In genomic region chr22:20207277-20208025, GRCh38 we compare ENCODE assay signal across 1 cellular context.
A peak's percentile ranks its signal among the peaks of the same experiment; 100 is the strongest.
TF ChIP-seq lines count a peak whose summit lies in the region.

No MANE protein-coding gene starts in this region.

TF ChIP-seq in K562, 482 proteins besides CTCF, POLR2A, EP300 and RAD21 (continued from another document):
- TF ChIP-seq, protein P1, sequence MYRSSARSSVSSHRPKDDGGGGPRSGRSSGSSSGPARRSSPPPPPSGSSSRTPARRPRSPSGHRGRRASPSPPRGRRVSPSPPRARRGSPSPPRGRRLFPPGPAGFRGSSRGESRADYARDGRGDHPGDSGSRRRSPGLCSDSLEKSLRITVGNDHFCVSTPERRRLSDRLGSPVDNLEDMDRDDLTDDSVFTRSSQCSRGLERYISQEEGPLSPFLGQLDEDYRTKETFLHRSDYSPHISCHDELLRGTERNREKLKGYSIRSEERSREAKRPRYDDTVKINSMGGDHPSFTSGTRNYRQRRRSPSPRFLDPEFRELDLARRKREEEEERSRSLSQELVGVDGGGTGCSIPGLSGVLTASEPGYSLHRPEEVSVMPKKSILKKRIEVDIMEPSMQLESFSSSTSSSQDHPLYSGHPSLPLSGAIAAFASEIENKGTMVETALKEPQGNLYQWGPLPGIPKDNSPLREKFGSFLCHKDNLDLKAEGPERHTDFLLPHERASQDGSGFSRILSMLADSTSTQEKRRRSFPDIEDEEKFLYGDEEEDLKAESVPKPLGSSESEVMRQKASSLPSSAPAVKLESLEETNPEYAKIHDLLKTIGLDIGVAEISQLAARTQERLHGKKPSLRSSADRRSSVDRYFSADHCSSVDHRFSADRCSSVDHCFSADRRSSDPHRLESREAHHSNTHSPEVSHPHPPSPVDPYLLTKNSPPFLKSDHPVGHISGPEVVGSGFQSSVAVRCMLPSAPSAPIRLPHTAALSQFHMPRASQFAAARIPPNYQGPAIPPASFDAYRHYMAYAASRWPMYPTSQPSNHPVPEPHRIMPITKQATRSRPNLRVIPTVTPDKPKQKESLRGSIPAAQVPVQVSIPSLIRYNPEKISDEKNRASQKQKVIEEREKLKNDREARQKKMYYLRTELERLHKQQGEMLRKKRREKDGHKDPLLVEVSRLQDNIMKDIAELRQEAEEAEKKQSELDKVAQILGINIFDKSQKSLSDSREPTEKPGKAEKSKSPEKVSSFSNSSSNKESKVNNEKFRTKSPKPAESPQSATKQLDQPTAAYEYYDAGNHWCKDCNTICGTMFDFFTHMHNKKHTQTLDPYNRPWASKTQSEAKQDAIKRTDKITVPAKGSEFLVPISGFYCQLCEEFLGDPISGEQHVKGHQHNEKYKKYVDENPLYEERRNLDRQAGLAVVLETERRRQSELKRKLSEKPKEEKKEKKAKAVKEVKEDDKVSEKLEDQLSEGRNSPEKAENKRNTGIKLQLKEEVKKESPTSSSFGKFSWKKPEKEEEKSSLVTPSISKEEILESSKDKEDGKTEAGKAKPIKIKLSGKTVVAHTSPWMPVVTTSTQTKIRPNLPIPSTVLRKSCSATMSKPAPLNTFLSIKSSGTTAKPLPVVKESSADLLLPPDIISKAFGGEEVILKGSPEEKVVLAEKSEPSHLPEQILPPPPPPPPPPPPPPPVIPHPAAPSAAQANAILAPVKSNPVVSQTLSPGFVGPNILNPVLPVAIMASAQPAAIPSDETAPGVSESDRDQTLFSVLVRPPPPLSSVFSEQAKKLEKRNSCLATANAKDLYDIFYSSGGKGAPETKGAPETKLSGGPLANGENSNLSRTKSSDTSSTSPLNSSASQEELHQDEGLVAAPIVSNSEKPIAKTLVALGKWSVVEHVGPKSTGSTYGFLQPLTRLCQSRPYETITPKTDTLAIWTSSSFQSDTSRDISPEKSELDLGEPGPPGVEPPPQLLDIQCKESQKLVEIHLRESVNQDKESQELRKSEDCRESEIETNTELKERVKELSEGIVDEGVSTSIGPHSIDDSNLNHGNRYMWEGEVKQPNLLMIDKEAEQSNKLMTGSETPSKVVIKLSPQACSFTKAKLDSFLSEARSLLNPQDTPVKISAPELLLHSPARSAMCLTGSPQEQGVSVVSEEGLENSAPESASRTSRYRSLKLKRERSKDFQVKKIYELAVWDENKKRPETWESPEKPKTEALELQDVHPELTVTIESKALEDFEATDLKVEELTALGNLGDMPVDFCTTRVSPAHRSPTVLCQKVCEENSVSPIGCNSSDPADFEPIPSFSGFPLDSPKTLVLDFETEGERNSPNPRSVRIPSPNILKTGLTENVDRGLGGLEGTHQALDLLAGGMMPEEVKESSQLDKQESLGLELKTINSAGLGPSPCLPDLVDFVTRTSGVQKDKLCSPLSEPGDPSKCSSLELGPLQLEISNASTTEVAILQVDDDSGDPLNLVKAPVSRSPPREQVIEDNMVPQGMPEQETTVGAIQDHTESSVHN (IDR thresholded peaks at IDR 0.05; ENCODE audit: borderline replicate concordance in 1 of 2, low read depth in 1 of 2), result no peak
- TF ChIP-seq ILF3 (IDR thresholded peaks at IDR 0.05; ENCODE audit: borderline replicate concordance), result no peak
- peak; percentile 16; the same call in 1 of the 2 replicates for TF ChIP-seq ERF (CRISPR knock-in tag; IDR thresholded peaks at IDR 0.05)
- TF ChIP-seq NEUROD1 (IDR thresholded peaks at IDR 0.05; ENCODE audit: borderline replicate concordance, low read depth, low read length, partially characterized antibody), result no peak
- no peak for TF ChIP-seq SUPT5H (IDR thresholded peaks at IDR 0.05)
- 0 out of 2 replicates have a peak, but pooled peaks have one; percentile 72 for TF ChIP-seq ZNF165 (CRISPR knock-in tag; IDR thresholded peaks at IDR 0.05; ENCODE audit: borderline replicate concordance)
- no peak for TF ChIP-seq DACH1 (IDR thresholded peaks at IDR 0.05; ENCODE audit: partially characterized antibody)
- no peak for TF ChIP-seq CREB1 (IDR thresholded peaks at IDR 0.05)
- no peak for TF ChIP-seq CREB1 (CRISPR knock-in tag; IDR thresholded peaks at IDR 0.05)
- TF ChIP-seq CBX2 (IDR thresholded peaks at IDR 0.05; ENCODE audit: insufficient read depth, low read length, poor library complexity, severe bottlenecking), result no peak
- TF ChIP-seq ATF4 (CRISPR knock-in tag; IDR thresholded peaks at IDR 0.05), result no peak
- TF ChIP-seq ZNF143 (CRISPR knock-in tag; IDR thresholded peaks at IDR 0.05), result no peak
- no peak for TF ChIP-seq KDM4B (IDR thresholded peaks at IDR 0.05; ENCODE audit: borderline replicate concordance in 2 of 2, low read depth in 1 of 2)
- TF ChIP-seq ARID1B (IDR thresholded peaks at IDR 0.05), result no peak
- TF ChIP-seq ZNF146 (CRISPR knock-in tag; IDR thresholded peaks at IDR 0.05; ENCODE audit: unreplicated experiment), result no peak
- TF ChIP-seq, protein P2, sequence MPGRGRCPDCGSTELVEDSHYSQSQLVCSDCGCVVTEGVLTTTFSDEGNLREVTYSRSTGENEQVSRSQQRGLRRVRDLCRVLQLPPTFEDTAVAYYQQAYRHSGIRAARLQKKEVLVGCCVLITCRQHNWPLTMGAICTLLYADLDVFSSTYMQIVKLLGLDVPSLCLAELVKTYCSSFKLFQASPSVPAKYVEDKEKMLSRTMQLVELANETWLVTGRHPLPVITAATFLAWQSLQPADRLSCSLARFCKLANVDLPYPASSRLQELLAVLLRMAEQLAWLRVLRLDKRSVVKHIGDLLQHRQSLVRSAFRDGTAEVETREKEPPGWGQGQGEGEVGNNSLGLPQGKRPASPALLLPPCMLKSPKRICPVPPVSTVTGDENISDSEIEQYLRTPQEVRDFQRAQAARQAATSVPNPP (IDR thresholded peaks at IDR 0.05; ENCODE audit: borderline replicate concordance, insufficient read depth, insufficient read length), result no peak
- no peak for TF ChIP-seq HMG20B (CRISPR knock-in tag; IDR thresholded peaks at IDR 0.05)
- TF ChIP-seq GATA2 (CRISPR knock-in tag; IDR thresholded peaks at IDR 0.05), result no peak
- TF ChIP-seq CTBP1 (IDR thresholded peaks at IDR 0.05; ENCODE audit: borderline replicate concordance), result no peak
